8 cellular contexts compared by ENCODE assay signal in genomic region chr4:47839259-47839658, GRCh38. TPM values are rescaled to one million over a fixed set of nuclear protein-coding genes. Genes with fewer than 3 reads are reported as not detected.
DNase-seq lines count a peak whose midpoint lies in the region; ATAC-seq and TF ChIP-seq lines count a peak whose summit lies in the region.

No MANE protein-coding gene starts in this region.

- peak; percentile 24 to 26 for ATAC-seq in CD4-positive, CD25-positive, alpha-beta regulatory T cell (ENCODE audit: low read depth in 2 of 2)
- ATAC-seq in GM18868 (IDR thresholded peaks at IDR 0.05; ENCODE audit: unreplicated experiment) (peak; percentile 84), HG03025 (IDR thresholded peaks at IDR 0.05; ENCODE audit: low FRiP score, unreplicated experiment) (peak; percentile 50), T-cell (replicated peaks in 1 of 4) (peak in 1 of 4 experiments; percentile 47)

- H3K4me1 ChIP-seq in CD4-positive, CD25-positive, alpha-beta regulatory T cell (ENCODE audit: control insufficient read depth, insufficient read depth, low read length, poor library complexity, severe bottlenecking) = peaks cover 36% of the 10 kb centered on the region

- peak overlapping the region; percentile 0 to 92 (median 74) for H3K4me3 Mint-ChIP-seq in CD4-positive, CD25-positive, alpha-beta regulatory T cell
- H3K4me3 Mint-ChIP-seq in T-cell = peak overlapping the region in 1 of 3 donors; percentile 7

- peaks cover 6% of the 10 kb centered on the region for H3K36me3 ChIP-seq in CD4-positive, CD25-positive, alpha-beta regulatory T cell (ENCODE audit: control insufficient read depth, insufficient read depth, low read length)

- no peaks in the 10 kb centered on the region for H3K9me3 Mint-ChIP-seq in CD4-positive, CD25-positive, alpha-beta regulatory T cell
- no peaks in the 10 kb centered on the region for H3K9me3 Mint-ChIP-seq in T-cell

- H3K36me3 Mint-ChIP-seq in CD4-positive, CD25-positive, alpha-beta regulatory T cell = peaks cover 9% of the 10 kb centered on the region
- peaks cover 9% of the 10 kb centered on the region for H3K36me3 Mint-ChIP-seq in T-cell

- H3K4me3 ChIP-seq in CD4-positive, CD25-positive, alpha-beta regulatory T cell (ENCODE audit: low read depth, low read length) = peak overlapping the region; percentile 22
- H3K4me3 ChIP-seq in foreskin fibroblast (ENCODE audit: low read depth in 1 of 2, low read length in 2 of 2) = no peak overlapping the region

- H3K27me3 Mint-ChIP-seq in CD4-positive, CD25-positive, alpha-beta regulatory T cell = peaks cover 29% of the 10 kb centered on the region
- peaks cover 0 to under 1% of the 10 kb centered on the region in 2 donors for H3K27me3 Mint-ChIP-seq in T-cell

- CTCF ChIA-PET in T-cell (lab: Charles Lee) = interaction anchor here (0.6 to 2.5 kb wide), 10 partner anchors 9 to 354 kb away, joined by 3 to 23 read pairs (median 4); partner anchors contain the start of genes ATP10D (in 1 of the 2) and NFXL1 (in 1 of the 2)

- peak; percentile 45 for TF ChIP-seq CTCF in foreskin fibroblast (IDR thresholded peaks at IDR 0.05; ENCODE audit: low read depth, low read length)

- peak overlapping the region in 1 of 3 donors; percentile 64 for H3K27ac Mint-ChIP-seq in CD4-positive, CD25-positive, alpha-beta regulatory T cell
- peak overlapping the region; percentile 31 to 63 for H3K27ac Mint-ChIP-seq in T-cell

- DNase-seq in CD4-positive, CD25-positive, alpha-beta regulatory T cell = peak; percentile 5 to 55 (median 16)
- DNase-seq in T-cell (peak in 12 of 34 experiments; percentile 2 to 21 (median 12)), foreskin fibroblast (peak in 1 of 2 donors; percentile 86), UCSD-AML1 (lab: John Stamatoyannopoulos, UW; ENCODE audit: unreplicated experiment) (no peak), NCI-H187 (lab: John Stamatoyannopoulos, UW) (no peak)
- peak; percentile 46 to 47 for DNase-seq in stimulated activated CD4-positive, alpha-beta T cell treated with anti-CD3 and anti-CD28 coated beads, Interleukin-4, amount 100 ng/mL, for 48 hours (ENCODE audit: low read depth in 2 of 2)

- no peaks in the 10 kb centered on the region for H3K9me3 ChIP-seq in CD4-positive, CD25-positive, alpha-beta regulatory T cell (ENCODE audit: control insufficient read depth in 2 of 2, low read length in 2 of 2)

- H3K4me1 Mint-ChIP-seq in CD4-positive, CD25-positive, alpha-beta regulatory T cell = peaks cover 15 to 36% (median 24%) of the 10 kb centered on the region in 4 donors
- H3K4me1 Mint-ChIP-seq in T-cell = peaks cover 21 to 42% (median 33%) of the 10 kb centered on the region in 3 donors

- peak overlapping the region; percentile 49 for H3K27ac ChIP-seq in CD4-positive, CD25-positive, alpha-beta regulatory T cell (ENCODE audit: insufficient read depth, low read length, poor library complexity, severe bottlenecking)

- peaks cover 4% of the 10 kb centered on the region for H3K27me3 ChIP-seq in CD4-positive, CD25-positive, alpha-beta regulatory T cell (ENCODE audit: control insufficient read depth, insufficient read depth, low read length)

- POLR2A ChIA-PET in T-cell (lab: Charles Lee) = no interaction called here

RNA-seq across cellular contexts. Expression of gene CORIN, which starts 1.4 kb away (rescaled TPM):
- total RNA-seq in CD4-positive, CD25-positive, alpha-beta regulatory T cell = 0.64 TPM
- polyA plus RNA-seq in CD4-positive, CD25-positive, alpha-beta regulatory T cell = not detected
- under 1 TPM in 4 of 5 donors, not detected in 1; 0.44 to 0.86 (median 0.55) TPM for total RNA-seq in T-cell

Comparison
In these comparisons a context has a peak if more than half of its experiments do, and no peak if none do; other contexts are left out.
1. DNase-seq: peak in CD4-positive, CD25-positive, alpha-beta regulatory T cell (3 of 3) and stimulated activated CD4-positive, alpha-beta T cell treated with anti-CD3 and anti-CD28 coated beads, Interleukin-4, amount 100 ng/mL, for 48 hours (2 of 2); none in UCSD-AML1 (single experiment) and NCI-H187 (0 of 2).